ENCODE assay signal across 1 cellular context in the genomic region with DNA sequence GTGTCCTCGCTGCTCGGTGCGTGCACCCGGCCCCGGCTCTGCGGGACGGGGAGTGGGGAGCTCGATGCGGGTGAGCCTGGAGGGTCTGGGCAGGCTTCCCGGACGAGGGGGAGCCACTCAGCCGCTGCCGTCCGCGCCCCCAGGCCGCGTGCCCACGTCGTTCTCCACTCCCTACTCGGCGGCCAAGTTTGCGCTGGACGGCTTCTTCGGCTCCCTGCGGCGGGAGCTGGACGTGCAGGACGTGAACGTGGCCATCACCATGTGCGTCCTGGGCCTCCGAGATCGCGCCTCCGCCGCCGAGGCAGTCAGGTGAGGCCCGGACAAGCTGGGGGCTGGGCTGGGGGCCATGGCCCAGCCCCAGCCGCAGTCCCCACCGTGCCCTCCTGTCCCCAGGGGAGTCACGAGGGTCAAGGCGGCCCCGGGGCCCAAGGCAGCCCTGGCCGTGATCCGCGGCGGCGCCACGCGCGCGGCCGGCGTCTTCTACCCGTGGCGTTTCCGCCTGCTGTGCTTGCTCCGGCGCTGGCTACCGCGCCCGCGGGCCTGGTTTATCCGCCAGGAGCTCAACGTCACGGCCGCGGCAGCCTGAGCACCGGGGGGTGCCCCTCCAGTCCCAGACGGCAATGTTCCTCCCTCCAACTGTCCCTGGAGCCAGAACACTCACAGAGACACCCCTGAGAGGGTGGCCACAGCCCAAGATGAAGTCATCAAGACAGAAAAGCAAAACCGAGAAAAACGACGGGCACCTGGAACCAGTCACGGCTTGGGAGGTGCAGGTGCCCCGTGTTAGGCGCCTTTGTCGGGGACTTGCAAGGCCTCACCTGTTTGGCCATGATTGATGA.
TF ChIP-seq lines count a peak whose summit lies in the region.

No MANE protein-coding gene starts in this region.

TF ChIP-seq in GM23338, 12 proteins besides CTCF, POLR2A, EP300 and RAD21 (continued from another document):
- TF ChIP-seq, protein P1, sequence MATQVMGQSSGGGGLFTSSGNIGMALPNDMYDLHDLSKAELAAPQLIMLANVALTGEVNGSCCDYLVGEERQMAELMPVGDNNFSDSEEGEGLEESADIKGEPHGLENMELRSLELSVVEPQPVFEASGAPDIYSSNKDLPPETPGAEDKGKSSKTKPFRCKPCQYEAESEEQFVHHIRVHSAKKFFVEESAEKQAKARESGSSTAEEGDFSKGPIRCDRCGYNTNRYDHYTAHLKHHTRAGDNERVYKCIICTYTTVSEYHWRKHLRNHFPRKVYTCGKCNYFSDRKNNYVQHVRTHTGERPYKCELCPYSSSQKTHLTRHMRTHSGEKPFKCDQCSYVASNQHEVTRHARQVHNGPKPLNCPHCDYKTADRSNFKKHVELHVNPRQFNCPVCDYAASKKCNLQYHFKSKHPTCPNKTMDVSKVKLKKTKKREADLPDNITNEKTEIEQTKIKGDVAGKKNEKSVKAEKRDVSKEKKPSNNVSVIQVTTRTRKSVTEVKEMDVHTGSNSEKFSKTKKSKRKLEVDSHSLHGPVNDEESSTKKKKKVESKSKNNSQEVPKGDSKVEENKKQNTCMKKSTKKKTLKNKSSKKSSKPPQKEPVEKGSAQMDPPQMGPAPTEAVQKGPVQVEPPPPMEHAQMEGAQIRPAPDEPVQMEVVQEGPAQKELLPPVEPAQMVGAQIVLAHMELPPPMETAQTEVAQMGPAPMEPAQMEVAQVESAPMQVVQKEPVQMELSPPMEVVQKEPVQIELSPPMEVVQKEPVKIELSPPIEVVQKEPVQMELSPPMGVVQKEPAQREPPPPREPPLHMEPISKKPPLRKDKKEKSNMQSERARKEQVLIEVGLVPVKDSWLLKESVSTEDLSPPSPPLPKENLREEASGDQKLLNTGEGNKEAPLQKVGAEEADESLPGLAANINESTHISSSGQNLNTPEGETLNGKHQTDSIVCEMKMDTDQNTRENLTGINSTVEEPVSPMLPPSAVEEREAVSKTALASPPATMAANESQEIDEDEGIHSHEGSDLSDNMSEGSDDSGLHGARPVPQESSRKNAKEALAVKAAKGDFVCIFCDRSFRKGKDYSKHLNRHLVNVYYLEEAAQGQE (IDR thresholded peaks at IDR 0.05; ENCODE audit: unreplicated experiment) = no peak
- TF ChIP-seq ZNF114 (CRISPR knock-in tag; IDR thresholded peaks at IDR 0.05) = no peak
